ENCODE assay signal across 2 cellular contexts in the genomic region with DNA sequence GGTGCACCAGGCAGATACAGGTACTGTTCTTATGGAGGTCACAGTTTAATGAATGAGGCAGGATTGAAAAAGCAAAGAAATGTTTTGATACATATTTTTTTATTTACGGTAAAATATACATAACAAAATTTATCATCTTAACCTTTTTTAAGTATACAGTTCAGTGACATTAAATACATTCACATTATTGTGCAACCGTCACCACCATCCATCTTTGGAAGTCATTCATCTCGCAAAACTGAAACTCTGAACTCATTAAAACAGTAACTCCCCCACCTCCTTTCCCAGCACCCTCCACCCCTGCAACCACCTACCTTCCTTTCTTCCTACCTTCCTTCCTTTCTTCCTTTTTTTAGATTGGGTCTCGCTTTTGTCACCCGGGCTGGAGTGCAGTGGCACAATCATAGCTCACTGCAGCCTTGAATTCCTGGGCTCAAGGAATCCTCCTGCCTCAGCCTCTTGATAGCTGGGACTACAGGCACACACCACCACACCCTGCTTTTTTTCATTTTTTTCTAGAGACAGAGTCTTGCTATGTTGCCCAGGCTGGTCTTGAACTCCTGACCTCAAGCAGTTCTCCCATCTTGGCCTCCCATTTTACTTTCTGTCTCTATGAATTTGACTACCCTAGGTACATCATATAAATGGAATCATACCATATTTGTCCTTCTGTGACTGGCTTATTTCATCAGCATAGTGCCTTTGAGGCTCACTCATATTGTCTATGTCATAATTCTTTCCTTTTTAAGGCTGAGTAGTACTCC.
A peak's percentile ranks its signal among the peaks of the same experiment; 100 is the strongest.
TF ChIP-seq lines count a peak whose summit lies in the region.

No MANE protein-coding gene starts in this region.

TF ChIP-seq in HepG2, 621 proteins besides CTCF, POLR2A, EP300 and RAD21:
- 0 out of 2 replicates have a peak, but pooled peaks have one; percentile 8 for TF ChIP-seq CEBPB (IDR thresholded peaks at IDR 0.05; ENCODE audit: borderline replicate concordance, low read depth, low read length)
- no peak for TF ChIP-seq ZNF143 (CRISPR knock-in tag; IDR thresholded peaks at IDR 0.05)
- TF ChIP-seq NPAS2 (CRISPR knock-in tag; IDR thresholded peaks at IDR 0.05; ENCODE audit: borderline replicate concordance): no peak

TF ChIP-seq in K562, 482 proteins besides CTCF, POLR2A, EP300 and RAD21:
- TF ChIP-seq CEBPB (tag; IDR thresholded peaks at IDR 0.05) (peak; percentile 76), POLR2AphosphoS5 (IDR thresholded peaks at IDR 0.05; ENCODE audit: control insufficient read depth, insufficient read depth, low read depth, low read length) (no peak), ZNF146 (CRISPR knock-in tag; IDR thresholded peaks at IDR 0.05; ENCODE audit: unreplicated experiment) (peak; percentile 50), BCOR (IDR thresholded peaks at IDR 0.05) (0 out of 2 replicates have a peak, but pooled peaks have one; percentile 18), CEBPG (CRISPR knock-in tag; IDR thresholded peaks at IDR 0.05) (no peak), CEBPG (tag; conservative IDR thresholded peaks at IDR 0.05 in 1 of 2, IDR thresholded peaks at IDR 0.05 in 1 of 2) (peak in 1 of 2 experiments; percentile 70; a peak in 2 of 4 replicates), CHCHD3 (CRISPR knock-in tag; IDR thresholded peaks at IDR 0.05) (no peak), ZNF121 (CRISPR knock-in tag; conservative IDR thresholded peaks at IDR 0.05) (peak; percentile 70)
- TF ChIP-seq, protein P1, sequence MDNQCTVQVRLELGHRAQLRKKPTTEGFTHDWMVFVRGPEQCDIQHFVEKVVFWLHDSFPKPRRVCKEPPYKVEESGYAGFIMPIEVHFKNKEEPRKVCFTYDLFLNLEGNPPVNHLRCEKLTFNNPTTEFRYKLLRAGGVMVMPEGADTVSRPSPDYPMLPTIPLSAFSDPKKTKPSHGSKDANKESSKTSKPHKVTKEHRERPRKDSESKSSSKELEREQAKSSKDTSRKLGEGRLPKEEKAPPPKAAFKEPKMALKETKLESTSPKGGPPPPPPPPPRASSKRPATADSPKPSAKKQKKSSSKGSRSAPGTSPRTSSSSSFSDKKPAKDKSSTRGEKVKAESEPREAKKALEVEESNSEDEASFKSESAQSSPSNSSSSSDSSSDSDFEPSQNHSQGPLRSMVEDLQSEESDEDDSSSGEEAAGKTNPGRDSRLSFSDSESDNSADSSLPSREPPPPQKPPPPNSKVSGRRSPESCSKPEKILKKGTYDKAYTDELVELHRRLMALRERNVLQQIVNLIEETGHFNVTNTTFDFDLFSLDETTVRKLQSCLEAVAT (IDR thresholded peaks at IDR 0.05): 0 out of 4 replicates have a peak, but pooled peaks of 1 of the 2 experiments have one; percentile 14
